ENCODE assay signal across 1 cellular context in the genomic region with DNA sequence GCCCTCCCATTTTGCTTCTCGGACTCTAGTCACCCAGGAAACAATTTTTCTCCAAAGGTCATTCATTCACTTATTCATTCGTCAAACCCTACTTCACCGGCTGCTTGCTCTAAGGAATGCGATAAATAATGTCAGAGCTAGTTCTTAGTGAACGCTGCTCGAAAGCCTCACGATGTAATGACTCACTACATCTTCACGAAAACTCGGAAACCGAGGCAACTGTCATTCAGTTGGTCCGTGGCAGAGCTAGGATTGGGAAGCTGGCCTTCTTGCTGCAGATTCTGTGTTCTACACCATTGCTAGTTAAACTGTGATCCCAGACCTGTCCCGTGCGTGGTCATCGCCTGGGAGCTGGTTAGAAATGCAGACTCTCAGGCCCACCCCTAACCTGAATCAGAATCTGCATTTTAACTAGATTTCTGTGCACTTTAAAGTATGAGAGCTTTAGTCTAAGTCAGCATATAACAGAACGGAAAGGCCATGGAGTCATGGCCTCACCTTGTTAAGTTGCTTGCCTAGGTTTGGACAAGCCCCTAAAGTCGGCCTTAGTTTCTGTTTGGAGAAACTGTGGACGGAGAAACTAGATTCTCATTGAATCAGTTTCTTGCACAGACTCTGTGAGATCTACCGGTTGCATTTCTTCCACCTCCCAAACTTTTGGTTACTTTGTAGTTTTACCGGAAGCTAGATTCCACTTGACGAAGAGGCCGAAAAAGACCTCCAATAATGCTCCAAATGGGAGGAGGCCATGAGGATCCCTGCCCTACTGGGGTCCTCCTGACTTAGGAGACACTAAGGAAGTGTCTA.
TF ChIP-seq lines count a peak whose summit lies in the region.

No MANE protein-coding gene starts in this region.

TF ChIP-seq in K562, 482 proteins besides CTCF, POLR2A, EP300 and RAD21 (continued from another document and continues in another):
- TF ChIP-seq MYBL2 (IDR thresholded peaks at IDR 0.05; ENCODE audit: low read depth) (no peak), MYBL2 (CRISPR knock-in tag; IDR thresholded peaks at IDR 0.05; ENCODE audit: borderline replicate concordance) (no peak), IRF2 (CRISPR knock-in tag; IDR thresholded peaks at IDR 0.05) (no peak), CEBPG (CRISPR knock-in tag; IDR thresholded peaks at IDR 0.05) (no peak), CEBPG (tag; conservative IDR thresholded peaks at IDR 0.05 in 1 of 2, IDR thresholded peaks at IDR 0.05 in 1 of 2) (no peak), CAMTA2 (CRISPR knock-in tag; conservative IDR thresholded peaks at IDR 0.05) (no peak), KDM2B (CRISPR knock-in tag; IDR thresholded peaks at IDR 0.05) (peak; percentile 62; the same call in 1 of the 2 replicates), TOE1 (IDR thresholded peaks at IDR 0.05; ENCODE audit: borderline replicate concordance) (0 out of 2 replicates have a peak, but pooled peaks have one; percentile 25), TOE1 (CRISPR knock-in tag; IDR thresholded peaks at IDR 0.05; ENCODE audit: borderline replicate concordance, low read depth) (no peak), ZNF24 (IDR thresholded peaks at IDR 0.05) (peak; percentile 85), PRMT5 (CRISPR knock-in tag; IDR thresholded peaks at IDR 0.05) (no peak), ZNF644 (tag; IDR thresholded peaks at IDR 0.05; ENCODE audit: low read depth) (no peak), ZNF263 (CRISPR knock-in tag; IDR thresholded peaks at IDR 0.05; ENCODE audit: borderline replicate concordance) (peak; percentile 46; the same call in 1 of the 2 replicates), ZNF695 (CRISPR knock-in tag; IDR thresholded peaks at IDR 0.05) (no peak; the same call in 1 of the 2 replicates), CBX1 (IDR thresholded peaks at IDR 0.05; ENCODE audit: low read depth) (no peak), MCM3 (IDR thresholded peaks at IDR 0.05) (no peak), SMARCB1 (IDR thresholded peaks at IDR 0.05; ENCODE audit: insufficient read length, low read depth) (no peak), HIVEP1 (CRISPR knock-in tag; IDR thresholded peaks at IDR 0.05) (peak; percentile 57; the same call in 1 of the 2 replicates), FOXP1 (CRISPR knock-in tag; IDR thresholded peaks at IDR 0.05) (0 out of 2 replicates have a peak, but pooled peaks have one; percentile 38), TBL1XR1 (IDR thresholded peaks at IDR 0.05; ENCODE audit: low read length in 2 of 2) (no peak), DPF2 (IDR thresholded peaks at IDR 0.05) (peak; percentile 65), ZNF12 (CRISPR knock-in tag; IDR thresholded peaks at IDR 0.05) (no peak), U2AF1 (optimal IDR thresholded peaks at IDR 0.05; ENCODE audit: low read depth, low read length) (no peak), BRF1 (IDR thresholded peaks at IDR 0.05; ENCODE audit: borderline replicate concordance, extremely low read depth, insufficient read length) (no peak), HDAC2 (IDR thresholded peaks at IDR 0.05) (peak; percentile 74), RBM25 (IDR thresholded peaks at IDR 0.05; ENCODE audit: low read depth, low read length, severe bottlenecking) (no peak), XRCC5 (IDR thresholded peaks at IDR 0.05; ENCODE audit: low read depth, low read length) (no peak), TAF1 (IDR thresholded peaks at IDR 0.05; ENCODE audit: control insufficient read depth, extremely low read depth, insufficient read depth, low read length, severe bottlenecking) (peak; percentile 12), ZNF175 (CRISPR knock-in tag; IDR thresholded peaks at IDR 0.05; ENCODE audit: low read depth) (no peak; the same call in 1 of the 2 replicates)
- TF ChIP-seq, protein P1, sequence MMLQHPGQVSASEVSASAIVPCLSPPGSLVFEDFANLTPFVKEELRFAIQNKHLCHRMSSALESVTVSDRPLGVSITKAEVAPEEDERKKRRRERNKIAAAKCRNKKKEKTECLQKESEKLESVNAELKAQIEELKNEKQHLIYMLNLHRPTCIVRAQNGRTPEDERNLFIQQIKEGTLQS (IDR thresholded peaks at IDR 0.05): peak; percentile 76
- TF ChIP-seq, protein P1 (CRISPR knock-in tag; conservative IDR thresholded peaks at IDR 0.05): peak; percentile 61; the same call in 1 of the 2 replicates
- TF ChIP-seq, protein P2, sequence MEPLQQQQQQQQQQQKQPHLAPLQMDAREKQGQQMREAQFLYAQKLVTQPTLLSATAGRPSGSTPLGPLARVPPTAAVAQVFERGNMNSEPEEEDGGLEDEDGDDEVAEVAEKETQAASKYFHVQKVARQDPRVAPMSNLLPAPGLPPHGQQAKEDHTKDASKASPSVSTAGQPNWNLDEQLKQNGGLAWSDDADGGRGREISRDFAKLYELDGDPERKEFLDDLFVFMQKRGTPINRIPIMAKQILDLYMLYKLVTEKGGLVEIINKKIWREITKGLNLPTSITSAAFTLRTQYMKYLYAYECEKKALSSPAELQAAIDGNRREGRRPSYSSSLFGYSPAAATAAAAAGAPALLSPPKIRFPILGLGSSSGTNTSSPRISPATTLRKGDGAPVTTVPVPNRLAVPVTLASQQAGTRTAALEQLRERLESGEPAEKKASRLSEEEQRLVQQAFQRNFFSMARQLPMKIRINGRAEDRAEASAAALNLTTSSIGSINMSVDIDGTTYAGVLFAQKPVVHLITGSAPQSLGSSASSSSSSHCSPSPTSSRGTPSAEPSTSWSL (CRISPR knock-in tag; IDR thresholded peaks at IDR 0.05; ENCODE audit: borderline replicate concordance): no peak
- TF ChIP-seq, protein P3, sequence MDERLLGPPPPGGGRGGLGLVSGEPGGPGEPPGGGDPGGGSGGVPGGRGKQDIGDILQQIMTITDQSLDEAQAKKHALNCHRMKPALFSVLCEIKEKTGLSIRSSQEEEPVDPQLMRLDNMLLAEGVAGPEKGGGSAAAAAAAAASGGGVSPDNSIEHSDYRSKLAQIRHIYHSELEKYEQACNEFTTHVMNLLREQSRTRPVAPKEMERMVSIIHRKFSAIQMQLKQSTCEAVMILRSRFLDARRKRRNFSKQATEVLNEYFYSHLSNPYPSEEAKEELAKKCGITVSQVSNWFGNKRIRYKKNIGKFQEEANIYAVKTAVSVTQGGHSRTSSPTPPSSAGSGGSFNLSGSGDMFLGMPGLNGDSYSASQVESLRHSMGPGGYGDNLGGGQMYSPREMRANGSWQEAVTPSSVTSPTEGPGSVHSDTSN (CRISPR knock-in tag; IDR thresholded peaks at IDR 0.05; ENCODE audit: low read depth): no peak
- TF ChIP-seq, protein P3 (tag; conservative IDR thresholded peaks at IDR 0.05; ENCODE audit: low read depth): peak; percentile 88
- TF ChIP-seq, protein P4, sequence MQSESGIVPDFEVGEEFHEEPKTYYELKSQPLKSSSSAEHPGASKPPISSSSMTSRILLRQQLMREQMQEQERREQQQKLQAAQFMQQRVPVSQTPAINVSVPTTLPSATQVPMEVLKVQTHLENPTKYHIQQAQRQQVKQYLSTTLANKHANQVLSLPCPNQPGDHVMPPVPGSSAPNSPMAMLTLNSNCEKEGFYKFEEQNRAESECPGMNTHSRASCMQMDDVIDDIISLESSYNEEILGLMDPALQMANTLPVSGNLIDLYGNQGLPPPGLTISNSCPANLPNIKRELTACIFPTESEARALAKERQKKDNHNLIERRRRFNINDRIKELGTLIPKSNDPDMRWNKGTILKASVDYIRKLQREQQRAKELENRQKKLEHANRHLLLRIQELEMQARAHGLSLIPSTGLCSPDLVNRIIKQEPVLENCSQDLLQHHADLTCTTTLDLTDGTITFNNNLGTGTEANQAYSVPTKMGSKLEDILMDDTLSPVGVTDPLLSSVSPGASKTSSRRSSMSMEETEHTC (IDR thresholded peaks at IDR 0.05): no peak
- TF ChIP-seq, protein P5, sequence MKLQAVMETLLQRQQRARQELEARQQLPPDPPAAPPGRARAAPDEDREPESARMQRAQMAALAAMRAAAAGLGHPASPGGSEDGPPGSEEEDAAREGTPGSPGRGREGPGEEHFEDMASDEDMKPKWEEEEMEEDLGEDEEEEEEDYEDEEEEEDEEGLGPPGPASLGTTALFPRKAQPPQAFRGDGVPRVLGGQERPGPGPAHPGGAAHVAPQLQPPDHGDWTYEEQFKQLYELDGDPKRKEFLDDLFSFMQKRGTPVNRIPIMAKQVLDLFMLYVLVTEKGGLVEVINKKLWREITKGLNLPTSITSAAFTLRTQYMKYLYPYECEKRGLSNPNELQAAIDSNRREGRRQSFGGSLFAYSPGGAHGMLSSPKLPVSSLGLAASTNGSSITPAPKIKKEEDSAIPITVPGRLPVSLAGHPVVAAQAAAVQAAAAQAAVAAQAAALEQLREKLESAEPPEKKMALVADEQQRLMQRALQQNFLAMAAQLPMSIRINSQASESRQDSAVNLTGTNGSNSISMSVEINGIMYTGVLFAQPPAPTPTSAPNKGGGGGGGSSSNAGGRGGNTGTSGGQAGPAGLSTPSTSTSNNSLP (IDR thresholded peaks at IDR 0.05; ENCODE audit: borderline replicate concordance, low read depth, low read length): no peak
- TF ChIP-seq, protein P6, sequence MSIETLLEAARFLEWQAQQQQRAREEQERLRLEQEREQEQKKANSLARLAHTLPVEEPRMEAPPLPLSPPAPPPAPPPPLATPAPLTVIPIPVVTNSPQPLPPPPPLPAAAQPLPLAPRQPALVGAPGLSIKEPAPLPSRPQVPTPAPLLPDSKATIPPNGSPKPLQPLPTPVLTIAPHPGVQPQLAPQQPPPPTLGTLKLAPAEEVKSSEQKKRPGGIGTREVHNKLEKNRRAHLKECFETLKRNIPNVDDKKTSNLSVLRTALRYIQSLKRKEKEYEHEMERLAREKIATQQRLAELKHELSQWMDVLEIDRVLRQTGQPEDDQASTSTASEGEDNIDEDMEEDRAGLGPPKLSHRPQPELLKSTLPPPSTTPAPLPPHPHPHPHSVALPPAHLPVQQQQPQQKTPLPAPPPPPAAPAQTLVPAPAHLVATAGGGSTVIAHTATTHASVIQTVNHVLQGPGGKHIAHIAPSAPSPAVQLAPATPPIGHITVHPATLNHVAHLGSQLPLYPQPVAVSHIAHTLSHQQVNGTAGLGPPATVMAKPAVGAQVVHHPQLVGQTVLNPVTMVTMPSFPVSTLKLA (conservative IDR thresholded peaks at IDR 0.05): no peak; a peak in 1 of 4 replicates
- TF ChIP-seq, protein P7, sequence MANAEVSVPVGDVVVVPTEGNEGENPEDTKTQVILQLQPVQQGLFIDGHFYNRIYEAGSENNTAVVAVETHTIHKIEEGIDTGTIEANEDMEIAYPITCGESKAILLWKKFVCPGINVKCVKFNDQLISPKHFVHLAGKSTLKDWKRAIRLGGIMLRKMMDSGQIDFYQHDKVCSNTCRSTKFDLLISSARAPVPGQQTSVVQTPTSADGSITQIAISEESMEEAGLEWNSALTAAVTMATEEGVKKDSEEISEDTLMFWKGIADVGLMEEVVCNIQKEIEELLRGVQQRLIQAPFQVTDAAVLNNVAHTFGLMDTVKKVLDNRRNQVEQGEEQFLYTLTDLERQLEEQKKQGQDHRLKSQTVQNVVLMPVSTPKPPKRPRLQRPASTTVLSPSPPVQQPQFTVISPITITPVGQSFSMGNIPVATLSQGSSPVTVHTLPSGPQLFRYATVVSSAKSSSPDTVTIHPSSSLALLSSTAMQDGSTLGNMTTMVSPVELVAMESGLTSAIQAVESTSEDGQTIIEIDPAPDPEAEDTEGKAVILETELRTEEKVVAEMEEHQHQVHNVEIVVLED (CRISPR knock-in tag; IDR thresholded peaks at IDR 0.05): no peak
- TF ChIP-seq, protein P8, sequence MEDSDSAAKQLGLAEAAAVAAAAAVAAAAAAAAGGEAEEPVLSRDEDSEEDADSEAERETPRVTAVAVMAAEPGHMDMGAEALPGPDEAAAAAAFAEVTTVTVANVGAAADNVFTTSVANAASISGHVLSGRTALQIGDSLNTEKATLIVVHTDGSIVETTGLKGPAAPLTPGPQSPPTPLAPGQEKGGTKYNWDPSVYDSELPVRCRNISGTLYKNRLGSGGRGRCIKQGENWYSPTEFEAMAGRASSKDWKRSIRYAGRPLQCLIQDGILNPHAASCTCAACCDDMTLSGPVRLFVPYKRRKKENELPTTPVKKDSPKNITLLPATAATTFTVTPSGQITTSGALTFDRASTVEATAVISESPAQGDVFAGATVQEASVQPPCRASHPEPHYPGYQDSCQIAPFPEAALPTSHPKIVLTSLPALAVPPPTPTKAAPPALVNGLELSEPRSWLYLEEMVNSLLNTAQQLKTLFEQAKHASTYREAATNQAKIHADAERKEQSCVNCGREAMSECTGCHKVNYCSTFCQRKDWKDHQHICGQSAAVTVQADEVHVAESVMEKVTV (CRISPR knock-in tag; IDR thresholded peaks at IDR 0.05): no peak
- TF ChIP-seq, protein P9, sequence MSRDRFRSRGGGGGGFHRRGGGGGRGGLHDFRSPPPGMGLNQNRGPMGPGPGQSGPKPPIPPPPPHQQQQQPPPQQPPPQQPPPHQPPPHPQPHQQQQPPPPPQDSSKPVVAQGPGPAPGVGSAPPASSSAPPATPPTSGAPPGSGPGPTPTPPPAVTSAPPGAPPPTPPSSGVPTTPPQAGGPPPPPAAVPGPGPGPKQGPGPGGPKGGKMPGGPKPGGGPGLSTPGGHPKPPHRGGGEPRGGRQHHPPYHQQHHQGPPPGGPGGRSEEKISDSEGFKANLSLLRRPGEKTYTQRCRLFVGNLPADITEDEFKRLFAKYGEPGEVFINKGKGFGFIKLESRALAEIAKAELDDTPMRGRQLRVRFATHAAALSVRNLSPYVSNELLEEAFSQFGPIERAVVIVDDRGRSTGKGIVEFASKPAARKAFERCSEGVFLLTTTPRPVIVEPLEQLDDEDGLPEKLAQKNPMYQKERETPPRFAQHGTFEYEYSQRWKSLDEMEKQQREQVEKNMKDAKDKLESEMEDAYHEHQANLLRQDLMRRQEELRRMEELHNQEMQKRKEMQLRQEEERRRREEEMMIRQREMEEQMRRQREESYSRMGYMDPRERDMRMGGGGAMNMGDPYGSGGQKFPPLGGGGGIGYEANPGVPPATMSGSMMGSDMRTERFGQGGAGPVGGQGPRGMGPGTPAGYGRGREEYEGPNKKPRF (IDR thresholded peaks at IDR 0.05; ENCODE audit: low read depth, low read length): no peak
- TF ChIP-seq, protein P10, sequence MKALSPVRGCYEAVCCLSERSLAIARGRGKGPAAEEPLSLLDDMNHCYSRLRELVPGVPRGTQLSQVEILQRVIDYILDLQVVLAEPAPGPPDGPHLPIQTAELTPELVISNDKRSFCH (CRISPR knock-in tag; IDR thresholded peaks at IDR 0.05): no peak
- TF ChIP-seq, protein P10 (tag; IDR thresholded peaks at IDR 0.05): peak; percentile 58; the same call in 1 of the 2 replicates
